Comparison of ENCODE assay signal across 8 cellular contexts in the genomic region with DNA sequence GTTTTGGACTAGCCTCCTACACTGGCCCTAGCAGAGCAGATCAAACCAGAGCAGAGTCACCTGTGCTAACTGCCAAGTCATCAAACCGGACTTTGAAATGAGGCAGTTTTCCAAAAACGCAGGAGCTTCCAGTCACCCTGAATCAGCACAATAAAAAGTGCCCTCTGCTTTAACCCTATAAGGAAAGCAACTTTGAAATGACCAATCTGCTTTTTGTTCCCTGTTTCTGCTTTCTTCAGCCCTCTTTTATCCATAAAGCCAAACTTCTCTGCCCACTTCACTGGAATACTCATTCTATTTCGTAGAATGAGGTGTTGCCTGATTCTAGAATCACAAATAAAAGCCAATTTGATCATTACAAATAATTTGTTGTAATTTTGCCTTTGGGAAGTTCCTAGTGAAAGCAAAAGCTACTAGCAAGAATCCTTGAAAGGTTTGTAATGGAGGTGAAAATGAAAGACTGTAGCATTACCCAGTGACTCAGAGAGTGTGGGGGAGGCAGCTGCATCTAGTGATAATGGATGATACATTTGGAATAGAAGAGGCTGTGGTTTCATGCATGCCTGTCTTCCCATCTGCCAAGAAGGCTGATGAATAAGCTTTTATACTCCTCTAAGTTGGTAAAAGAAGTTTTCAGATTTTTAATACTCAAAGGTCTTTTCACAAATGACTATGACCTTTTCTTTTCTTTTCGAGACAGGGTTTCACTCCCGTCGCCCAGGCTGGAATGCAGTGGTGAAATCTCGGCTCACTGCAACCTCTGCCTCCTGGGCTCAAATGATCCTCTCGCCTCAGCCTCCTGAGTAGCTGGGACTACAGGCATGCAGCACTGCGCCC. TPM values are rescaled to one million over a fixed set of nuclear protein-coding genes. Genes with fewer than 3 reads are reported as not detected.
DNase-seq lines count a peak whose midpoint lies in the region; ATAC-seq and TF ChIP-seq lines count a peak whose summit lies in the region.

No MANE protein-coding gene starts in this region.

- in situ Hi-C loops in GM13977 (cut with MboI; ENCODE audit: low pct_unique_long_range_greater_than_20kb, low sequenced_read_pairs, unreplicated experiment): no loop called here

- H3K4me3 Mint-ChIP-seq in stimulated activated naive CD8-positive, alpha-beta T cell treated with anti-CD3 and anti-CD28 coated beads, Interleukin-15, Interleukin-2, amounts not matched to agents 100 ng/mL and 50 ng/mL, for 24 hours: no peak overlapping the region
- H3K4me3 Mint-ChIP-seq in Calu3 (ENCODE audit: low read depth, unreplicated experiment): no peak overlapping the region

- intact Hi-C loops in ascending aorta (cut with DNase I) (no loop called here), Calu3 (cut with micrococcal nuclease; ENCODE audit: unreplicated experiment) (no loop called here)

- peak overlapping the region; percentile 63 to 74 for H3K27ac ChIP-seq in ascending aorta

- BruUV-seq in Calu3 (replicated peaks; lab: Mats Ljungman, UMichigan): no TSS peak

- no peaks in the 10 kb centered on the region for H3K9me3 Mint-ChIP-seq in stimulated activated naive CD8-positive, alpha-beta T cell treated with anti-CD3 and anti-CD28 coated beads, Interleukin-15, Interleukin-2, amounts not matched to agents 100 ng/mL and 50 ng/mL, for 24 hours
- no peaks in the 10 kb centered on the region for H3K9me3 Mint-ChIP-seq in Calu3 (ENCODE audit: low read depth, unreplicated experiment)

- H3K4me3 ChIP-seq in ascending aorta (no peak overlapping the region), kidney epithelial cell (ENCODE audit: low read depth, low read length) (no peak overlapping the region)

- H3K27ac Mint-ChIP-seq in stimulated activated naive CD8-positive, alpha-beta T cell treated with anti-CD3 and anti-CD28 coated beads, Interleukin-15, Interleukin-2, amounts not matched to agents 100 ng/mL and 50 ng/mL, for 24 hours: peak overlapping the region; percentile 47
- H3K27ac Mint-ChIP-seq in Calu3 (ENCODE audit: unreplicated experiment): no peak overlapping the region

- H3K36me3 ChIP-seq in ascending aorta (no peaks in the 10 kb centered on the region), kidney epithelial cell (ENCODE audit: control insufficient read depth, insufficient read depth, low read length) (no peaks in the 10 kb centered on the region)

- H3K36me3 Mint-ChIP-seq in stimulated activated naive CD8-positive, alpha-beta T cell treated with anti-CD3 and anti-CD28 coated beads, Interleukin-15, Interleukin-2, amounts not matched to agents 100 ng/mL and 50 ng/mL, for 24 hours (ENCODE audit: low read depth): no peaks in the 10 kb centered on the region
- no peaks in the 10 kb centered on the region for H3K36me3 Mint-ChIP-seq in Calu3 (ENCODE audit: insufficient read depth, unreplicated experiment)

- no peak for ATAC-seq in GM18502 (IDR thresholded peaks at IDR 0.05; ENCODE audit: poor library complexity, unreplicated experiment)

- CTCF ChIA-PET in Calu3 (lab: Charles Lee): no interaction called here

- no peaks in the 10 kb centered on the region for H3K27me3 Mint-ChIP-seq in stimulated activated naive CD8-positive, alpha-beta T cell treated with anti-CD3 and anti-CD28 coated beads, Interleukin-15, Interleukin-2, amounts not matched to agents 100 ng/mL and 50 ng/mL, for 24 hours
- H3K27me3 Mint-ChIP-seq in Calu3 (ENCODE audit: unreplicated experiment): peaks cover 1% of the 10 kb centered on the region

- H3K9me3 ChIP-seq in ascending aorta: no peaks in the 10 kb centered on the region

- peaks cover 26% of the 10 kb centered on the region for H3K4me1 Mint-ChIP-seq in stimulated activated naive CD8-positive, alpha-beta T cell treated with anti-CD3 and anti-CD28 coated beads, Interleukin-15, Interleukin-2, amounts not matched to agents 100 ng/mL and 50 ng/mL, for 24 hours (ENCODE audit: low read depth)
- H3K4me1 Mint-ChIP-seq in Calu3 (ENCODE audit: low read depth, unreplicated experiment): no peaks in the 10 kb centered on the region

- TF ChIP-seq CTCF in ascending aorta (IDR thresholded peaks at IDR 0.05): no peak
- no peak for TF ChIP-seq CTCF in kidney epithelial cell (IDR thresholded peaks at IDR 0.05; ENCODE audit: insufficient read depth, low read length, poor library complexity, severe bottlenecking)
- no peak for TF ChIP-seq CTCF in GM13977 (IDR thresholded peaks at IDR 0.05; ENCODE audit: extremely low read depth, insufficient read depth, missing control alignments)
- no peak for TF ChIP-seq CTCF in Calu3 (IDR thresholded peaks at IDR 0.05; ENCODE audit: unreplicated experiment)

- peaks cover 9 to 14% of the 10 kb centered on the region in 2 donors for H3K4me1 ChIP-seq in ascending aorta

- DNase-seq in activated T-cell treated with anti-CD3 and anti-CD28 coated beads for 24 hours (ENCODE audit: low read depth) (peak; percentile 33), ascending aorta (ENCODE audit: low spot score in 2 of 2) (no peak), kidney epithelial cell (ENCODE audit: low read depth) (peak; percentile 90), GM13977 (ENCODE audit: low spot score) (no peak), Calu3 (no peak)
- DNase-seq in activated T-cell treated with anti-CD3 and anti-CD28 coated beads, Interleukin-2, amount 50 U/mL, for 48 hours: no peak

- H3K27me3 ChIP-seq in ascending aorta (no peaks in the 10 kb centered on the region), kidney epithelial cell (ENCODE audit: control insufficient read depth, insufficient read depth, low read length) (no peaks in the 10 kb centered on the region)

RNA-seq across cellular contexts. Expression of a gene that starts 14.9 kb away (rescaled TPM):
- total RNA-seq in ascending aorta (4.0 TPM), kidney epithelial cell (not detected in 2 replicates), Calu3 (2022) (not detected in 2 replicates)

RNA-seq across cellular contexts. Expression of a gene that starts 18.1 kb away (rescaled TPM):
- 32.7 TPM for total RNA-seq in ascending aorta
- 0.58 TPM in 1 of 2 replicates, not detected in the other for total RNA-seq in kidney epithelial cell
- total RNA-seq in Calu3 (2022): 0.69 and 0.90 TPM in 2 replicates

RNA-seq across cellular contexts. Expression of a gene that starts 33.8 kb away (rescaled TPM):
- total RNA-seq in ascending aorta: not detected
- total RNA-seq in kidney epithelial cell: not detected in 2 replicates
- not detected in 2 replicates for total RNA-seq in Calu3 (2022)

RNA-seq across cellular contexts. Expression of a gene that starts 53.9 kb away (rescaled TPM):
- total RNA-seq in ascending aorta (not detected), kidney epithelial cell (not detected in 2 replicates), Calu3 (2022) (not detected in 2 replicates)

Comparison
In these comparisons a context has a peak if more than half of its experiments do, and no peak if none do; other contexts are left out.
1. DNase-seq: peak in activated T-cell treated with anti-CD3 and anti-CD28 coated beads for 24 hours (single experiment) and kidney epithelial cell (single experiment); none in activated T-cell treated with anti-CD3 and anti-CD28 coated beads, Interleukin-2, amount 50 U/mL, for 48 hours (0 of 2), ascending aorta (0 of 2), GM13977 (single experiment) and Calu3 (single experiment).
2. RNA of a gene that starts 18.1 kb away (total RNA-seq): 32.7 TPM in ascending aorta (single experiment); 0.69 to 0.90 TPM in Calu3 and 0.58 TPM in kidney epithelial cell; every median in the first group is over 10 times any median in the second.